In the genomic region with DNA sequence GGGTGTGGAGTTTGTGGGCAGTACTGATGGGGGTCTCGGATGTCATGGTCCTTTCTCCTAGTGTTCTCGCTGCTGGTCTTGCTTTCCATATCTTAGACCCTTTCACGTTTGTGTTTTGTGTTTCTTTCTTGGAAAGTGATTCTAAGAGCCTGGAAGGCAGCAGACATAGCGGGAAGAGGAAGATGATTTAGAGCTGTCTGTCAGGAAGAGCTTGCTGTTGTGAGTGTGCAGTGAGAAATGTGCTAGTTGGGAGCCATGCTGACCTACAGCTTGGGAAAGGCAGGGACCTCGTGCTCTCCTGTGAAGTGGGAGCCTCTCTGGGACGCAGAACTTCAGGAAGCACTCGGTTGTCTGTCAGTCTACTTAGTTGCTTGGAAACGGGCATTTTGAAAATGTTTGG, we compare ENCODE assay signal across 19 cellular contexts.
DNase-seq lines count a peak whose midpoint lies in the region; ATAC-seq, FAIRE-seq and TF ChIP-seq lines count a peak whose summit lies in the region.
"Had no signal": no experiment of that assay in that cellular context is flagged by ENCODE, and none has a peak within 500 bp of the region (broad histone marks: within the 10 kb centered on the region; RNA-seq: fewer than 3 reads in every experiment).

No MANE protein-coding gene starts in this region.

- TF ChIP-seq RAD21 in IMR-90 (IDR thresholded peaks at IDR 0.05; ENCODE audit: low read length), result no peak
- TF ChIP-seq RAD21 in H1 (IDR thresholded peaks at IDR 0.05 in 1 of 2, conservative IDR thresholded peaks at IDR 0.05 in 1 of 2; ENCODE audit: low read depth in 2 of 2, low read length in 2 of 2), result no peak

- POLR2A ChIA-PET in IMR-90 (lab: Charles Lee; ENCODE audit: unreplicated experiment), result no interaction called here
- POLR2A ChIA-PET in H1 (lab: Charles Lee; ENCODE audit: partially characterized antibody), result no interaction called here

- FAIRE-seq in H1 (lab: Jason Lieb, UNC) (no peak), keratinocyte (lab: Jason Lieb, UNC) (no peak)
- FAIRE-seq: G401.6, GM12892 had no signal

- H3K4ac ChIP-seq in IMR-90 (ENCODE audit: low read depth, low read length), result no peak overlapping the region
- no peak overlapping the region for H3K4ac ChIP-seq in H1 (replicated peaks; ENCODE audit: insufficient read length, low read depth, low read length)

- no peaks in the 10 kb centered on the region for H3K4me1 ChIP-seq in IMR-90 (ENCODE audit: control insufficient read depth, insufficient read depth, low read length)
- peaks cover 31% of the 10 kb centered on the region for H3K4me1 ChIP-seq in RWPE2 (ENCODE audit: insufficient read depth, poor library complexity, severe bottlenecking)
- peaks cover 0 to 2% (median 0%) of the 10 kb centered on the region in 4 experiments; a peak in 1 of 7 replicates for H3K4me1 ChIP-seq in H1 (replicated peaks in 1 of 4; ENCODE audit: control insufficient read depth in 3 of 4, insufficient read depth in 4 of 4, low read length in 3 of 4)
- peaks cover 45% of the 10 kb centered on the region for H3K4me1 ChIP-seq in keratinocyte (ENCODE audit: control insufficient read depth, extremely low read depth, insufficient read depth, low read length)
- no peaks in the 10 kb centered on the region for H3K4me1 ChIP-seq in psoas muscle

- H3K79me2 ChIP-seq in H1 (ENCODE audit: control insufficient read depth in 1 of 2, insufficient read depth in 2 of 2, low read length in 2 of 2) (no peaks in the 10 kb centered on the region), keratinocyte (ENCODE audit: control insufficient read depth, insufficient read depth, low read length) (no peaks in the 10 kb centered on the region)

- no CpG with 5 or more reads among the region's 8 CpGs for WGBS in IMR-90 (ENCODE audit: extremely low coverage in 2 of 2, insufficient read length in 1 of 2), 2 experiments
- WGBS in H1 (ENCODE audit: extremely low coverage in 1 of 2, insufficient coverage in 1 of 2, insufficient read length in 1 of 2, insufficient replicate concordance in 2 of 2, low coverage in 1 of 2, low lambda C conversion rate in 2 of 2, missing lambda C conversion rate in 1 of 2), 2 experiments, result 84% methylated on average over 8 of the region's 8 CpGs; no CpG with 5 or more reads in 1 of the 2 experiments
- WGBS in psoas muscle, 3 donors, result 65 to 72% (median 69%) methylated on average over 8 of the region's 8 CpGs

- H3K4me3 ChIP-seq in IMR-90 (ENCODE audit: insufficient read depth, low read depth, low read length) (no peak overlapping the region), RWPE2 (ENCODE audit: severe bottlenecking) (no peak overlapping the region), H1 (ENCODE audit: extremely low read depth in 1 of 4, insufficient read depth in 2 of 4, low read depth in 3 of 4, low read length in 4 of 4) (no peak overlapping the region), keratinocyte (ENCODE audit: control insufficient read depth in 2 of 3, extremely low read depth in 1 of 3, insufficient read depth in 2 of 3, low read depth in 1 of 3, low read length in 3 of 3) (no peak overlapping the region), psoas muscle (no peak overlapping the region)

- CTCF ChIA-PET in IMR-90 (lab: Yijun Ruan, JAX) (no interaction called here), H1 (lab: Charles Lee; ENCODE audit: partially characterized antibody) (interaction anchor here (1.3 to 1.5 kb wide), 3 partner anchors 36 to 170 kb away, joined by 3 to 4 read pairs (median 3); no protein-coding TSS in a partner anchor)

- DNase-seq in IMR-90 (no peak), RWPE2 (ENCODE audit: low spot score) (no peak), H1 (ENCODE audit: low read depth in 1 of 2, low spot score in 2 of 2) (no peak), keratinocyte (ENCODE audit: low read depth, low spot score) (no peak), Right ventricle myocardium superior (no peak), Kasumi-1 (lab: John Stamatoyannopoulos, UW) (no peak), psoas muscle (no peak)
- no peak for DNase-seq in activated effector memory CD4-positive, alpha-beta T cell treated with Interleukin-2 at 50 U/mL for 16 hours
- DNase-seq: C1 segment of cervical spinal cord; Calu3; CD4-positive, alpha-beta memory T cell; COR-L47; DMS53; DMS79 treated with DMSO at 0.1 percent for 48 hours; GOT3; H7; HCEC 1CT had no signal

- peaks cover 2% of the 10 kb centered on the region; the same call in 1 of the 2 replicates for H3K9me3 ChIP-seq in IMR-90 (ENCODE audit: control insufficient read depth, insufficient read depth, low read length)
- no peaks in the 10 kb centered on the region for H3K9me3 ChIP-seq in RWPE2 (ENCODE audit: severe bottlenecking)
- H3K9me3 ChIP-seq in H1 (ENCODE audit: insufficient read depth in 2 of 2, low read depth in 1 of 2, low read length in 1 of 2), result no peaks in the 10 kb centered on the region
- H3K9me3 ChIP-seq in keratinocyte (ENCODE audit: control insufficient read depth, low read depth, low read length), result no peaks in the 10 kb centered on the region
- H3K9me3 ChIP-seq in psoas muscle, result no peaks in the 10 kb centered on the region

- H2AK9ac ChIP-seq in IMR-90 (replicated peaks; ENCODE audit: low read depth, low read length, poor library complexity), result peak overlapping the region; percentile 14

- dilution Hi-C loops in IMR-90 (cut with HindIII; ENCODE audit: low sequenced_read_pairs, unreplicated experiment), result no loop called here
- dilution Hi-C loops in keratinocyte (cut with MboI; ENCODE audit: extremely low pct_ligation_motif_present, low sequenced_read_pairs), result no loop called here

- H4K91ac ChIP-seq in IMR-90 (ENCODE audit: insufficient read depth, low read depth, low read length) (no peak overlapping the region), H1 (replicated peaks; ENCODE audit: insufficient read length, low read length) (no peak overlapping the region)

- no peaks in the 10 kb centered on the region for H3K23me2 ChIP-seq in H1 (ENCODE audit: low read depth, low read length)

- H3K14ac ChIP-seq in IMR-90 (replicated peaks; ENCODE audit: low read depth, low read length), result no peak overlapping the region
- no peak overlapping the region for H3K14ac ChIP-seq in H1 (ENCODE audit: insufficient read length)

- H4K8ac ChIP-seq in IMR-90 (ENCODE audit: low read depth in 2 of 2, low read length in 2 of 2) (no peak overlapping the region), H1 (ENCODE audit: extremely low read depth, insufficient read depth, low read length) (no peak overlapping the region)

- H3K4me2 ChIP-seq in IMR-90 (ENCODE audit: low read depth, low read length), result no peak overlapping the region
- no peak overlapping the region for H3K4me2 ChIP-seq in H1 (ENCODE audit: insufficient read depth in 1 of 2, low read depth in 2 of 2, low read length in 2 of 2)
- H3K4me2 ChIP-seq in keratinocyte (ENCODE audit: control insufficient read depth, extremely low read depth, insufficient read depth, low read depth, low read length), result no peak overlapping the region

- BruUV-seq in IMR-90 (replicated peaks; lab: Mats Ljungman, UMichigan), result no TSS peak

- TF ChIP-seq EP300 in H1 (IDR thresholded peaks at IDR 0.05; ENCODE audit: borderline replicate concordance in 1 of 2, low read depth in 2 of 2, low read length in 2 of 2), result no peak

- H3K79me1 ChIP-seq in IMR-90 (ENCODE audit: low read depth in 1 of 2, low read length in 2 of 2) (no peaks in the 10 kb centered on the region), H1 (ENCODE audit: low read depth, low read length) (no peaks in the 10 kb centered on the region)

- in situ Hi-C loops in IMR-90 (cut with MboI; ENCODE audit: low sequenced_read_pairs), result no loop called here

- H2AFZ ChIP-seq in IMR-90 (replicated peaks; ENCODE audit: low read length, poor library complexity) (no peak overlapping the region), H1 (ENCODE audit: low read length) (0 out of 2 replicates have a peak overlapping the region, but pooled peaks have one; percentile 10), keratinocyte (ENCODE audit: control insufficient read depth, low read length) (no peak overlapping the region)

- H2BK12ac ChIP-seq in H1 (ENCODE audit: low read depth, low read length), result no peak overlapping the region

- H2BK5ac ChIP-seq in IMR-90 (ENCODE audit: low read depth, low read length, poor library complexity, severe bottlenecking) (no peak overlapping the region), H1 (ENCODE audit: low read depth, low read length) (no peak overlapping the region)

- TF ChIP-seq CTCF in IMR-90 (conservative IDR thresholded peaks at IDR 0.05; ENCODE audit: low read depth, low read length) (no peak), RWPE2 (IDR thresholded peaks at IDR 0.05; ENCODE audit: poor library complexity, severe bottlenecking) (no peak), H1 (IDR thresholded peaks at IDR 0.05; ENCODE audit: control extremely low read depth in 1 of 3, insufficient read depth in 1 of 3, low read depth in 1 of 3, low read length in 3 of 3) (no peak), keratinocyte (optimal IDR thresholded peaks at IDR 0.05 in 1 of 3, IDR thresholded peaks at IDR 0.05 in 1 of 3, conservative IDR thresholded peaks at IDR 0.05 in 1 of 3; ENCODE audit: extremely low read depth in 1 of 3, insufficient read depth in 2 of 3, low read length in 3 of 3) (no peak), psoas muscle (IDR thresholded peaks at IDR 0.05) (no peak)

- H4K5ac ChIP-seq in IMR-90 (ENCODE audit: low read depth, low read length), result no peak overlapping the region
- H4K5ac ChIP-seq in H1 (ENCODE audit: insufficient read length, low read depth, low read length), result no peak overlapping the region

- no peaks in the 10 kb centered on the region for H4K20me1 ChIP-seq in IMR-90 (ENCODE audit: insufficient read depth, low read length)
- H4K20me1 ChIP-seq in H1 (replicated peaks in 1 of 2; ENCODE audit: control insufficient read depth in 1 of 2, insufficient read depth in 2 of 2, low read length in 2 of 2), result no peaks in the 10 kb centered on the region
- H4K20me1 ChIP-seq in keratinocyte (ENCODE audit: control insufficient read depth, extremely low read depth, insufficient read depth, low read length), result no peaks in the 10 kb centered on the region

- TF ChIP-seq POLR2A in IMR-90 (IDR thresholded peaks at IDR 0.05; ENCODE audit: low read depth, low read length) (no peak), H1 (IDR thresholded peaks at IDR 0.05; ENCODE audit: control extremely low read depth in 1 of 2, low read depth in 2 of 2, low read length in 2 of 2) (no peak)

- H3K56ac ChIP-seq in IMR-90 (ENCODE audit: extremely low read depth, insufficient read depth, low read length) (no peak overlapping the region), H1 (replicated peaks; ENCODE audit: insufficient read length, low read depth, low read length) (no peak overlapping the region)

- ATAC-seq in IMR-90 (ENCODE audit: low read depth) (no peak), RWPE2 (ENCODE audit: low read depth) (no peak), Right ventricle myocardium superior (ENCODE audit: poor library complexity) (no peak), psoas muscle (no peak)

- intact Hi-C loops in IMR-90 (cut with micrococcal nuclease), result no loop called here
- intact Hi-C loops in Right ventricle myocardium superior (cut with DNase I), result no loop called here
- intact Hi-C loops in psoas muscle (cut with DNase I), result no loop called here

- H2AK5ac ChIP-seq in IMR-90 (ENCODE audit: low read depth, low read length) (no peak overlapping the region), H1 (ENCODE audit: low read depth, low read length) (no peak overlapping the region; the same call in 1 of the 2 replicates)

- H3K27ac ChIP-seq in IMR-90 (ENCODE audit: insufficient read depth, low read length), result no peak overlapping the region
- peak overlapping the region; percentile 72 for H3K27ac ChIP-seq in RWPE2 (ENCODE audit: poor library complexity, severe bottlenecking)
- no peak overlapping the region for H3K27ac ChIP-seq in H1 (ENCODE audit: low read depth, low read length)
- H3K27ac ChIP-seq in keratinocyte (ENCODE audit: control insufficient read depth, insufficient read depth, low read length), result peak overlapping the region; percentile 32
- no peak overlapping the region for H3K27ac ChIP-seq in psoas muscle

- H3K9me1 ChIP-seq in IMR-90 (ENCODE audit: insufficient read depth, low read length) (no peaks in the 10 kb centered on the region), keratinocyte (ENCODE audit: control insufficient read depth, extremely low read depth, insufficient read depth, low read length) (no peaks in the 10 kb centered on the region)

- H3K23ac ChIP-seq in IMR-90 (ENCODE audit: low read depth, low read length) (no peak overlapping the region), H1 (ENCODE audit: insufficient read length) (no peak overlapping the region)

- H2BK15ac ChIP-seq in IMR-90 (ENCODE audit: low read depth, low read length), result no peak overlapping the region
- no peak overlapping the region for H2BK15ac ChIP-seq in H1 (ENCODE audit: low read length)

- H3K27me3 ChIP-seq in IMR-90 (ENCODE audit: control insufficient read depth, insufficient read depth, low read length) (no peaks in the 10 kb centered on the region), RWPE2 (ENCODE audit: insufficient read depth, poor library complexity, severe bottlenecking) (no peaks in the 10 kb centered on the region), H1 (replicated peaks in 1 of 4; ENCODE audit: control insufficient read depth in 3 of 4, extremely low read depth in 1 of 4, insufficient read depth in 3 of 4, low read length in 3 of 4) (no peaks in the 10 kb centered on the region), keratinocyte (ENCODE audit: control insufficient read depth, extremely low read depth, insufficient read depth, low read length) (no peaks in the 10 kb centered on the region), psoas muscle (ENCODE audit: insufficient read depth in 3 of 3, low read length in 2 of 3) (peaks cover 0 to 15% (median 2%) of the 10 kb centered on the region in 3 donors)

- H3K9ac ChIP-seq in IMR-90 (ENCODE audit: low read depth, low read length) (no peak overlapping the region), H1 (replicated peaks in 1 of 4; ENCODE audit: extremely low read depth in 1 of 4, low read depth in 3 of 4, low read length in 3 of 4) (no peak overlapping the region), keratinocyte (ENCODE audit: control insufficient read depth, extremely low read depth, insufficient read depth, low read length) (no peak overlapping the region)

- H2BK120ac ChIP-seq in IMR-90 (ENCODE audit: low read depth, low read length) (no peak overlapping the region), H1 (replicated peaks; ENCODE audit: low read depth, low read length) (no peak overlapping the region)

- H2BK20ac ChIP-seq in IMR-90 (ENCODE audit: low read depth, low read length), result no peak overlapping the region
- H2BK20ac ChIP-seq in H1 (ENCODE audit: low read length), result peak overlapping the region; percentile 77; the same call in 1 of the 2 replicates

- H3K18ac ChIP-seq in IMR-90 (ENCODE audit: low read depth, low read length) (no peak overlapping the region), H1 (ENCODE audit: extremely low read depth, low read length) (no peak overlapping the region)

- no peaks in the 10 kb centered on the region for H3K36me3 ChIP-seq in IMR-90 (ENCODE audit: control insufficient read depth, insufficient read depth, low read length)
- no peaks in the 10 kb centered on the region for H3K36me3 ChIP-seq in RWPE2 (ENCODE audit: low read depth)
- no peaks in the 10 kb centered on the region for H3K36me3 ChIP-seq in H1 (ENCODE audit: control insufficient read depth in 2 of 4, insufficient read depth in 4 of 4, low read length in 3 of 4)
- H3K36me3 ChIP-seq in keratinocyte (ENCODE audit: control insufficient read depth in 2 of 2, extremely low read depth in 1 of 2, insufficient read depth in 2 of 2, low read length in 2 of 2), result no peaks in the 10 kb centered on the region
- H3K36me3 ChIP-seq in psoas muscle (ENCODE audit: insufficient read depth in 1 of 2, low read depth in 1 of 2), result no peaks in the 10 kb centered on the region

Comparison
In these comparisons a context has a peak if more than half of its experiments do, and no peak if none do; other contexts are left out.
1. H3K27ac ChIP-seq: peak in RWPE2 (single experiment) and keratinocyte (single experiment); none in IMR-90 (single experiment), H1 (single experiment) and psoas muscle (single experiment).